In genomic region chr1:183871142-183871541, GRCh38 we compare ENCODE assay signal across 10 cellular contexts.
DNase-seq lines count a peak whose midpoint lies in the region; ATAC-seq and TF ChIP-seq lines count a peak whose summit lies in the region.
"Had no signal": no experiment of that assay in that cellular context is flagged by ENCODE, and none has a peak within 500 bp of the region (broad histone marks: within the 10 kb centered on the region; RNA-seq: fewer than 3 reads in every experiment).

No MANE protein-coding gene starts in this region.

- no peak for ATAC-seq in left colon

- no peak overlapping the region for H3K27ac Mint-ChIP-seq in MCF 10A (ENCODE audit: low read depth, unreplicated experiment)

- H3K4me1 ChIP-seq in tibial nerve, result peaks cover 0 to 85% (median 47%) of the 10 kb centered on the region in 4 donors

- no peak for TF ChIP-seq POLR2A in tibial nerve (IDR thresholded peaks at IDR 0.05)

- H3K27me3 ChIP-seq in layer of hippocampus (ENCODE audit: control insufficient read depth, insufficient read depth, low read length) (no peaks in the 10 kb centered on the region), tibial nerve (no peaks in the 10 kb centered on the region)

- DNase-seq in NCI-H2081 (lab: John Stamatoyannopoulos, UW), result peak; percentile 48 to 54
- DNase-seq in NCI-H2081 treated with DMSO at 0.1 percent for 48 hours (lab: John Stamatoyannopoulos, UW), result no peak
- DNase-seq in MCF 10A (ENCODE audit: unreplicated experiment), result peak; percentile 48
- DNase-seq in tibial nerve (ENCODE audit: low spot score in 2 of 2), result peak in 1 of 2 donors; percentile 31
- no peak for DNase-seq in left colon
- no peak for DNase-seq in cerebellar nuclear complex (lab: John Stamatoyannopoulos, UW)
- no peak for DNase-seq in dedifferentiated amniotic fluid mesenchymal stem cell (ENCODE audit: extremely low spot score)
- DNase-seq: ACHN had no signal

- H3K9me3 Mint-ChIP-seq in MCF 10A (ENCODE audit: unreplicated experiment), result no peaks in the 10 kb centered on the region
- H3K9me3 Mint-ChIP-seq: central memory CD8-positive, alpha-beta T cell had no signal

- 22 to 23% methylated on average over 3 of the region's 3 CpGs for WGBS in tibial nerve, 2 donors

- no peaks in the 10 kb centered on the region for H3K27me3 Mint-ChIP-seq in MCF 10A (ENCODE audit: insufficient read depth, unreplicated experiment)
- H3K27me3 Mint-ChIP-seq: central memory CD8-positive, alpha-beta T cell had no signal

- H3K36me3 ChIP-seq in tibial nerve, result peaks cover 0 to 7% (median 0%) of the 10 kb centered on the region in 3 donors

- no peak overlapping the region for H3K4me3 Mint-ChIP-seq in MCF 10A (ENCODE audit: unreplicated experiment)
- H3K4me3 Mint-ChIP-seq: central memory CD8-positive, alpha-beta T cell had no signal

- peak; percentile 25 to 33 for TF ChIP-seq EP300 in tibial nerve (IDR thresholded peaks at IDR 0.05)

- no peak for TF ChIP-seq CTCF in MCF 10A (IDR thresholded peaks at IDR 0.05; ENCODE audit: unreplicated experiment)
- no peak for TF ChIP-seq CTCF in tibial nerve (IDR thresholded peaks at IDR 0.05)

- H3K4me3 ChIP-seq in tibial nerve, result no peak overlapping the region

- no peaks in the 10 kb centered on the region for H3K36me3 Mint-ChIP-seq in MCF 10A (ENCODE audit: insufficient read depth, unreplicated experiment)

- POLR2A ChIA-PET in MCF 10A (lab: Yijun Ruan, JAX), result interaction anchor here (0.6 to 1.2 kb wide), 2 partner anchors 8 to 45 kb away, joined by 3 read pairs; no protein-coding TSS in a partner anchor

- intact Hi-C loops in MCF 10A (cut with micrococcal nuclease), result no loop called here
- intact Hi-C loops in left colon (cut with DNase I, micrococcal nuclease), result no loop called here

- CTCF ChIA-PET in MCF 10A (lab: Yijun Ruan, JAX), result interaction anchor here (0.6 to 0.7 kb wide), 3 partner anchors 56 to 186 kb away, joined by 3 to 4 read pairs (median 4); no protein-coding TSS in a partner anchor

- no peaks in the 10 kb centered on the region for H3K9me3 ChIP-seq in tibial nerve

- BruUV-seq in MCF 10A (replicated peaks; lab: Mats Ljungman, UMichigan), result no TSS peak

- H3K27ac ChIP-seq in layer of hippocampus (ENCODE audit: low read depth, low read length) (peak overlapping the region; percentile 88), tibial nerve (peak overlapping the region; percentile 65 to 95 (median 82))

- H3K4me1 Mint-ChIP-seq in MCF 10A (ENCODE audit: insufficient read depth, unreplicated experiment), result no peaks in the 10 kb centered on the region

Comparison
In these comparisons a context has a peak if more than half of its experiments do, and no peak if none do; other contexts are left out.
1. DNase-seq: peak in NCI-H2081 (2 of 2) and MCF 10A (single experiment); none in NCI-H2081 treated with DMSO at 0.1 percent for 48 hours (single experiment), left colon (0 of 2), cerebellar nuclear complex (0 of 2) and dedifferentiated amniotic fluid mesenchymal stem cell (single experiment).